In the genomic region with DNA sequence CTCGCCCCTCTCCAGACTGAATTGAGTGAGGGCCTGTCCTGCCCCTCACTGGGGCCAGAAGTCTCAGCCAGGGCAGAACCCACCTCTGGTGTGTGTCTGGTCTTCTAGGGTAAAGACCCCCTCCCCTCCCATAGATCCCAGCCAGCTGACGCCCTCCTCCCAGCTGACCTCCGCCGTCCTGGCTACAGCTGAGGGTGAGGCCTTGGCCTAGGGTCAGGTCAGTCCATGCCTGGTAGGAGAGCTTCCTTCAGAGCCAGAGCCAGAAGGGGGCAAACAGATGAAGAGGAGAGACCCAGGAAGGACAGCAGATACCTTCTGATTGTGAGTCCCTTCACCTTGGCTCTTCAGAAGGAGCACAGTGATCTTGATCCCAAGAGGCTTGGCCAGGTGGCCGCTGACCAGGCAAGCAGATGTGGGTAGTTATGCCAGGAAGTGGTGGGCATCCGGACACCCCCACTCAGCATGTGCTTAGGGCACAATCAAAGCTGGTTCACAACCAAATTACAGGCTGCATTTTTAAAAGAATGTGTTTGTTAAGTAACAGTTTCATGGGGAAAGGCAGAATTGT, we compare ENCODE assay signal across 1 cellular context.
TF ChIP-seq lines count a peak whose summit lies in the region.

No MANE protein-coding gene starts in this region.

TF ChIP-seq in HepG2, 621 proteins besides CTCF, POLR2A, EP300 and RAD21 (continued from another document):
- TF ChIP-seq, protein P1, sequence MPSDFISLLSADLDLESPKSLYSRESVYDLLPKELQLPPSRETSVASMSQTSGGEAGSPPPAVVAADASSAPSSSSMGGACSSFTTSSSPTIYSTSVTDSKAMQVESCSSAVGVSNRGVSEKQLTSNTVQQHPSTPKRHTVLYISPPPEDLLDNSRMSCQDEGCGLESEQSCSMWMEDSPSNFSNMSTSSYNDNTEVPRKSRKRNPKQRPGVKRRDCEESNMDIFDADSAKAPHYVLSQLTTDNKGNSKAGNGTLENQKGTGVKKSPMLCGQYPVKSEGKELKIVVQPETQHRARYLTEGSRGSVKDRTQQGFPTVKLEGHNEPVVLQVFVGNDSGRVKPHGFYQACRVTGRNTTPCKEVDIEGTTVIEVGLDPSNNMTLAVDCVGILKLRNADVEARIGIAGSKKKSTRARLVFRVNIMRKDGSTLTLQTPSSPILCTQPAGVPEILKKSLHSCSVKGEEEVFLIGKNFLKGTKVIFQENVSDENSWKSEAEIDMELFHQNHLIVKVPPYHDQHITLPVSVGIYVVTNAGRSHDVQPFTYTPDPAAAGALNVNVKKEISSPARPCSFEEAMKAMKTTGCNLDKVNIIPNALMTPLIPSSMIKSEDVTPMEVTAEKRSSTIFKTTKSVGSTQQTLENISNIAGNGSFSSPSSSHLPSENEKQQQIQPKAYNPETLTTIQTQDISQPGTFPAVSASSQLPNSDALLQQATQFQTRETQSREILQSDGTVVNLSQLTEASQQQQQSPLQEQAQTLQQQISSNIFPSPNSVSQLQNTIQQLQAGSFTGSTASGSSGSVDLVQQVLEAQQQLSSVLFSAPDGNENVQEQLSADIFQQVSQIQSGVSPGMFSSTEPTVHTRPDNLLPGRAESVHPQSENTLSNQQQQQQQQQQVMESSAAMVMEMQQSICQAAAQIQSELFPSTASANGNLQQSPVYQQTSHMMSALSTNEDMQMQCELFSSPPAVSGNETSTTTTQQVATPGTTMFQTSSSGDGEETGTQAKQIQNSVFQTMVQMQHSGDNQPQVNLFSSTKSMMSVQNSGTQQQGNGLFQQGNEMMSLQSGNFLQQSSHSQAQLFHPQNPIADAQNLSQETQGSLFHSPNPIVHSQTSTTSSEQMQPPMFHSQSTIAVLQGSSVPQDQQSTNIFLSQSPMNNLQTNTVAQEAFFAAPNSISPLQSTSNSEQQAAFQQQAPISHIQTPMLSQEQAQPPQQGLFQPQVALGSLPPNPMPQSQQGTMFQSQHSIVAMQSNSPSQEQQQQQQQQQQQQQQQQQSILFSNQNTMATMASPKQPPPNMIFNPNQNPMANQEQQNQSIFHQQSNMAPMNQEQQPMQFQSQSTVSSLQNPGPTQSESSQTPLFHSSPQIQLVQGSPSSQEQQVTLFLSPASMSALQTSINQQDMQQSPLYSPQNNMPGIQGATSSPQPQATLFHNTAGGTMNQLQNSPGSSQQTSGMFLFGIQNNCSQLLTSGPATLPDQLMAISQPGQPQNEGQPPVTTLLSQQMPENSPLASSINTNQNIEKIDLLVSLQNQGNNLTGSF (CRISPR knock-in tag; IDR thresholded peaks at IDR 0.05): no peak
- TF ChIP-seq, protein P2, sequence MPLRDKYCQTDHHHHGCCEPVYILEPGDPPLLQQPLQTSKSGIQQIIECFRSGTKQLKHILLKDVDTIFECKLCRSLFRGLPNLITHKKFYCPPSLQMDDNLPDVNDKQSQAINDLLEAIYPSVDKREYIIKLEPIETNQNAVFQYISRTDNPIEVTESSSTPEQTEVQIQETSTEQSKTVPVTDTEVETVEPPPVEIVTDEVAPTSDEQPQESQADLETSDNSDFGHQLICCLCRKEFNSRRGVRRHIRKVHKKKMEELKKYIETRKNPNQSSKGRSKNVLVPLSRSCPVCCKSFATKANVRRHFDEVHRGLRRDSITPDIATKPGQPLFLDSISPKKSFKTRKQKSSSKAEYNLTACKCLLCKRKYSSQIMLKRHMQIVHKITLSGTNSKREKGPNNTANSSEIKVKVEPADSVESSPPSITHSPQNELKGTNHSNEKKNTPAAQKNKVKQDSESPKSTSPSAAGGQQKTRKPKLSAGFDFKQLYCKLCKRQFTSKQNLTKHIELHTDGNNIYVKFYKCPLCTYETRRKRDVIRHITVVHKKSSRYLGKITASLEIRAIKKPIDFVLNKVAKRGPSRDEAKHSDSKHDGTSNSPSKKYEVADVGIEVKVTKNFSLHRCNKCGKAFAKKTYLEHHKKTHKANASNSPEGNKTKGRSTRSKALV (CRISPR knock-in tag; IDR thresholded peaks at IDR 0.05): no peak
- TF ChIP-seq RAD51 (IDR thresholded peaks at IDR 0.05; ENCODE audit: borderline replicate concordance): no peak
- TF ChIP-seq, protein P3, sequence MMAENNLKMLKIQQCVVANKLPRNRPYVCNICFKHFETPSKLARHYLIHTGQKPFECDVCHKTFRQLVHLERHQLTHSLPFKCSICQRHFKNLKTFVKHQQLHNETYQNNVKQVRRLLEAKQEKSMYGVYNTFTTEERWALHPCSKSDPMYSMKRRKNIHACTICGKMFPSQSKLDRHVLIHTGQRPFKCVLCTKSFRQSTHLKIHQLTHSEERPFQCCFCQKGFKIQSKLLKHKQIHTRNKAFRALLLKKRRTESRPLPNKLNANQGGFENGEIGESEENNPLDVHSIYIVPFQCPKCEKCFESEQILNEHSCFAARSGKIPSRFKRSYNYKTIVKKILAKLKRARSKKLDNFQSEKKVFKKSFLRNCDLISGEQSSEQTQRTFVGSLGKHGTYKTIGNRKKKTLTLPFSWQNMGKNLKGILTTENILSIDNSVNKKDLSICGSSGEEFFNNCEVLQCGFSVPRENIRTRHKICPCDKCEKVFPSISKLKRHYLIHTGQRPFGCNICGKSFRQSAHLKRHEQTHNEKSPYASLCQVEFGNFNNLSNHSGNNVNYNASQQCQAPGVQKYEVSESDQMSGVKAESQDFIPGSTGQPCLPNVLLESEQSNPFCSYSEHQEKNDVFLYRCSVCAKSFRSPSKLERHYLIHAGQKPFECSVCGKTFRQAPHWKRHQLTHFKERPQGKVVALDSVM (CRISPR knock-in tag; IDR thresholded peaks at IDR 0.05): no peak
- no peak for TF ChIP-seq TARDBP (CRISPR knock-in tag; IDR thresholded peaks at IDR 0.05)
- no peak for TF ChIP-seq ZNF558 (CRISPR knock-in tag; IDR thresholded peaks at IDR 0.05; ENCODE audit: borderline replicate concordance)
- no peak for TF ChIP-seq ZNF850 (CRISPR knock-in tag; conservative IDR thresholded peaks at IDR 0.05)
- TF ChIP-seq KMT2A (CRISPR knock-in tag; IDR thresholded peaks at IDR 0.05): no peak
- TF ChIP-seq, protein P4, sequence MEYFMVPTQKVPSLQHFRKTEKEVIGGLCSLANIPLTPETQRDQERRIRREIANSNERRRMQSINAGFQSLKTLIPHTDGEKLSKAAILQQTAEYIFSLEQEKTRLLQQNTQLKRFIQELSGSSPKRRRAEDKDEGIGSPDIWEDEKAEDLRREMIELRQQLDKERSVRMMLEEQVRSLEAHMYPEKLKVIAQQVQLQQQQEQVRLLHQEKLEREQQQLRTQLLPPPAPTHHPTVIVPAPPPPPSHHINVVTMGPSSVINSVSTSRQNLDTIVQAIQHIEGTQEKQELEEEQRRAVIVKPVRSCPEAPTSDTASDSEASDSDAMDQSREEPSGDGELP (IDR thresholded peaks at IDR 0.05; ENCODE audit: borderline replicate concordance, low read depth): no peak
- TF ChIP-seq, protein P5, sequence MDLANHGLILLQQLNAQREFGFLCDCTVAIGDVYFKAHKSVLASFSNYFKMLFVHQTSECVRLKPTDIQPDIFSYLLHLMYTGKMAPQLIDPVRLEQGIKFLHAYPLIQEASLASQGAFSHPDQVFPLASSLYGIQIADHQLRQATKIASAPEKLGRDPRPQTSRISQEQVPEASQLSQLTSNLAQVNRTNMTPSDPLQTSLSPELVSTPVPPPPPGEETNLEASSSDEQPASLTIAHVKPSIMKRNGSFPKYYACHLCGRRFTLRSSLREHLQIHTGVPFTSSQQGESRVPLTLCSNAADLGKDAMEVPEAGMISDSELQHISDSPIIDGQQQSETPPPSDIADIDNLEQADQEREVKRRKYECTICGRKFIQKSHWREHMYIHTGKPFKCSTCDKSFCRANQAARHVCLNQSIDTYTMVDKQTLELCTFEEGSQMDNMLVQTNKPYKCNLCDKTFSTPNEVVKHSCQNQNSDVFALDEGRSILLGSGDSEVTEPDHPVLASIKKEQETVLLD (CRISPR knock-in tag; IDR thresholded peaks at IDR 0.05; ENCODE audit: low read depth): no peak
- TF ChIP-seq, protein P6, sequence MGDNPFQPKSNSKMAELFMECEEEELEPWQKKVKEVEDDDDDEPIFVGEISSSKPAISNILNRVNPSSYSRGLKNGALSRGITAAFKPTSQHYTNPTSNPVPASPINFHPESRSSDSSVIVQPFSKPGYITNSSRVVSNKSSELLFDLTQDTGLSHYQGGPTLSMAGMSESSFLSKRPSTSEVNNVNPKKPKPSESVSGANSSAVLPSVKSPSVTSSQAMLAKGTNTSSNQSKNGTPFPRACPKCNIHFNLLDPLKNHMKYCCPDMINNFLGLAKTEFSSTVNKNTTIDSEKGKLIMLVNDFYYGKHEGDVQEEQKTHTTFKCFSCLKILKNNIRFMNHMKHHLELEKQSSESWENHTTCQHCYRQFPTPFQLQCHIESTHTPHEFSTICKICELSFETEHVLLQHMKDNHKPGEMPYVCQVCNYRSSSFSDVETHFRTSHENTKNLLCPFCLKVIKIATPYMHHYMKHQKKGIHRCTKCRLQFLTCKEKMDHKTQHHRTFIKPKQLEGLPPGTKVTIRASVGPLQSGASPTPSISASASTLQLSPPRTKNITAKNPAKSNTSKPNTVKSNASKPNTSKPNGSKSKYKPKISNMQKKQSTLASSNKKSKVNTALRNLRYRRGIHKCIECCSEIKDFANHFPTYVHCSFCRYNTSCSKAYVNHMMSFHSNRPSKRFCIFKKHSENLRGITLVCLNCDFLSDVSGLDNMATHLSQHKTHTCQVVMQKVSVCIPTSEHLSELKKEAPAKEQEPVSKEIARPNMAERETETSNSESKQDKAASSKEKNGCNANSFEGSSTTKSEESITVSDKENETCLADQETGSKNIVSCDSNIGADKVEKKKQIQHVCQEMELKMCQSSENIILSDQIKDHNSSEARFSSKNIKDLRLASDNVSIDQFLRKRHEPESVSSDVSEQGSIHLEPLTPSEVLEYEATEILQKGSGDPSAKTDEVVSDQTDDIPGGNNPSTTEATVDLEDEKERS (CRISPR knock-in tag; IDR thresholded peaks at IDR 0.05): no peak
- TF ChIP-seq, protein P7, sequence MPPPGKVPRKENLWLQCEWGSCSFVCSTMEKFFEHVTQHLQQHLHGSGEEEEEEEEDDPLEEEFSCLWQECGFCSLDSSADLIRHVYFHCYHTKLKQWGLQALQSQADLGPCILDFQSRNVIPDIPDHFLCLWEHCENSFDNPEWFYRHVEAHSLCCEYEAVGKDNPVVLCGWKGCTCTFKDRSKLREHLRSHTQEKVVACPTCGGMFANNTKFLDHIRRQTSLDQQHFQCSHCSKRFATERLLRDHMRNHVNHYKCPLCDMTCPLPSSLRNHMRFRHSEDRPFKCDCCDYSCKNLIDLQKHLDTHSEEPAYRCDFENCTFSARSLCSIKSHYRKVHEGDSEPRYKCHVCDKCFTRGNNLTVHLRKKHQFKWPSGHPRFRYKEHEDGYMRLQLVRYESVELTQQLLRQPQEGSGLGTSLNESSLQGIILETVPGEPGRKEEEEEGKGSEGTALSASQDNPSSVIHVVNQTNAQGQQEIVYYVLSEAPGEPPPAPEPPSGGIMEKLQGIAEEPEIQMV (CRISPR knock-in tag; IDR thresholded peaks at IDR 0.05; ENCODE audit: low read depth): no peak
- TF ChIP-seq NFKB2 (CRISPR knock-in tag; IDR thresholded peaks at IDR 0.05; ENCODE audit: borderline replicate concordance): no peak
- TF ChIP-seq, protein P8, sequence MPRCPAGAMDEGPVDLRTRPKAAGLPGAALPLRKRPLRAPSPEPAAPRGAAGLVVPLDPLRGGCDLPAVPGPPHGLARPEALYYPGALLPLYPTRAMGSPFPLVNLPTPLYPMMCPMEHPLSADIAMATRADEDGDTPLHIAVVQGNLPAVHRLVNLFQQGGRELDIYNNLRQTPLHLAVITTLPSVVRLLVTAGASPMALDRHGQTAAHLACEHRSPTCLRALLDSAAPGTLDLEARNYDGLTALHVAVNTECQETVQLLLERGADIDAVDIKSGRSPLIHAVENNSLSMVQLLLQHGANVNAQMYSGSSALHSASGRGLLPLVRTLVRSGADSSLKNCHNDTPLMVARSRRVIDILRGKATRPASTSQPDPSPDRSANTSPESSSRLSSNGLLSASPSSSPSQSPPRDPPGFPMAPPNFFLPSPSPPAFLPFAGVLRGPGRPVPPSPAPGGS (CRISPR knock-in tag; IDR thresholded peaks at IDR 0.05): no peak
